1 cellular context compared by ENCODE assay signal in genomic region chr5:58459860-58460726, GRCh38.
TF ChIP-seq lines count a peak whose summit lies in the region.

PLK2 (minus strand) TSS chr5:58460086; CDS start chr5:58459959, 127 bp downstream.

TF ChIP-seq in H1, 55 proteins besides CTCF, POLR2A, EP300 and RAD21 (continued from another document):
- TF ChIP-seq BACH1 (IDR thresholded peaks at IDR 0.05; ENCODE audit: low read length), result peak; percentile 51
- no peak for TF ChIP-seq SIRT6 (IDR thresholded peaks at IDR 0.05; ENCODE audit: low read length)
- no peak for TF ChIP-seq ATF3 (IDR thresholded peaks at IDR 0.05; ENCODE audit: insufficient read depth, low read depth, low read length)
- TF ChIP-seq POLR2AphosphoS5 (IDR thresholded peaks at IDR 0.05; ENCODE audit: low read depth, low read length), result peak; percentile 95
- TF ChIP-seq SP4 (IDR thresholded peaks at IDR 0.05; ENCODE audit: low read length), result no peak; the same call in 1 of the 2 replicates
- no peak for TF ChIP-seq USF2 (IDR thresholded peaks at IDR 0.05; ENCODE audit: low read length)
- TF ChIP-seq TBP (IDR thresholded peaks at IDR 0.05; ENCODE audit: low read depth, low read length), result peak; percentile 96
- peak; percentile 51; the same call in 1 of the 2 replicates for TF ChIP-seq EGR1 (IDR thresholded peaks at IDR 0.05; ENCODE audit: borderline replicate concordance, low read depth, low read length)
- peak; percentile 93 for TF ChIP-seq TAF1 (IDR thresholded peaks at IDR 0.05; ENCODE audit: low read depth, low read length)
- peak; percentile 93 for TF ChIP-seq TAF7 (optimal IDR thresholded peaks at IDR 0.05; ENCODE audit: borderline replicate concordance, low read depth, low read length)
- peak; percentile 67 for TF ChIP-seq PHF8 (conservative IDR thresholded peaks at IDR 0.05; ENCODE audit: low read depth, low read length)
- TF ChIP-seq KDM4A (IDR thresholded peaks at IDR 0.05; ENCODE audit: low read depth, low read length, severe bottlenecking), result peak; percentile 74
- peak; percentile 0 for TF ChIP-seq RNF2 (IDR thresholded peaks at IDR 0.05; ENCODE audit: borderline replicate concordance, low read depth, low read length, missing control alignments, poor library complexity, severe bottlenecking)
- no peak for TF ChIP-seq TCF12 (IDR thresholded peaks at IDR 0.05; ENCODE audit: low read depth, low read length)
- no peak for TF ChIP-seq MAFK (IDR thresholded peaks at IDR 0.05; ENCODE audit: low read depth, low read length)
- TF ChIP-seq NRF1 (IDR thresholded peaks at IDR 0.05; ENCODE audit: low read depth, low read length), result no peak
- peak; percentile 46 for TF ChIP-seq MAX (IDR thresholded peaks at IDR 0.05)
- no peak for TF ChIP-seq CHD7 (IDR thresholded peaks at IDR 0.05; ENCODE audit: insufficient replicate concordance, low read length)
- TF ChIP-seq SRF (IDR thresholded peaks at IDR 0.05; ENCODE audit: low read depth, low read length), result no peak
- no peak for TF ChIP-seq BRCA1 (IDR thresholded peaks at IDR 0.05; ENCODE audit: low read depth, low read length)
- TF ChIP-seq CREB1 (IDR thresholded peaks at IDR 0.05), result peak; percentile 92
- TF ChIP-seq ASH2L (IDR thresholded peaks at IDR 0.05; ENCODE audit: low read length), result peak; percentile 73
- TF ChIP-seq RBBP5 (IDR thresholded peaks at IDR 0.05; ENCODE audit: borderline replicate concordance, low read depth, low read length), result peak; percentile 83; the same call in 1 of the 2 replicates
